Comparison of ENCODE assay signal across 22 cellular contexts in genomic region chr1:241747992-241748391, GRCh38.
"Had no signal": no experiment of that assay in that cellular context is flagged by ENCODE, and none has a peak within 500 bp of the region (broad histone marks: within the 10 kb centered on the region; RNA-seq: fewer than 3 reads in every experiment).

No MANE protein-coding gene starts in this region.

- H3K27me3 Mint-ChIP-seq: activated CD4-positive, alpha-beta T cell treated with anti-CD3 and anti-CD28 coated beads, Interleukin-2, amount 10 ng/mL, durations not matched to agents 7 days and 5 days; activated CD8-positive, alpha-beta memory T cell treated with anti-CD3 and anti-CD28 coated beads, Interleukin-2, amount 10 ng/mL, durations not matched to agents 7 days and 5 days; activated naive CD8-positive, alpha-beta T cell treated with anti-CD3 and anti-CD28 coated beads, Interleukin-2, amount 50 U/mL, for 24 hours; brain; stimulated activated naive CD8-positive, alpha-beta T cell treated with anti-CD3 and anti-CD28 coated beads, Interleukin-15, Interleukin-2, amounts not matched to agents 100 ng/mL and 50 ng/mL, for 24 hours had no signal

- DNase-seq: activated CD4-positive, alpha-beta T cell treated with anti-CD3 and anti-CD28 coated beads, Interleukin-2, amount 10 ng/mL, durations not matched to agents 7 days and 5 days; activated CD8-positive, alpha-beta memory T cell treated with anti-CD3 and anti-CD28 coated beads, Interleukin-2, amount 10 ng/mL, durations not matched to agents 7 days and 5 days; activated CD8-positive, alpha-beta T cell treated with anti-CD3 and anti-CD28 coated beads for 36 hours; activated gamma-delta T cell; activated naive CD4-positive, alpha-beta T cell treated with anti-CD3 and anti-CD28 coated beads, Interleukin-2, amount 50 U/mL, for 16 hours; activated naive CD8-positive, alpha-beta T cell treated with anti-CD3 and anti-CD28 coated beads, Interleukin-2, amount 50 U/mL, for 24 hours; anterior cingulate cortex; caudate nucleus; effector CD8-positive, alpha-beta T cell; foreskin keratinocyte; left ventricle myocardium superior; mammary epithelial cell; posterior cingulate gyrus; retina; substantia nigra; T-helper 2 cell; thyroid gland had no signal

- H3K36me3 ChIP-seq: thyroid gland had no signal

- H3K9me3 Mint-ChIP-seq: activated CD4-positive, alpha-beta T cell treated with anti-CD3 and anti-CD28 coated beads, Interleukin-2, amount 10 ng/mL, durations not matched to agents 7 days and 5 days; activated CD8-positive, alpha-beta T cell treated with anti-CD3 and anti-CD28 coated beads for 36 hours; activated naive CD8-positive, alpha-beta T cell treated with anti-CD3 and anti-CD28 coated beads, Interleukin-2, amount 50 U/mL, for 24 hours; activated T-helper 1 cell treated with anti-CD3 and anti-CD28 coated beads, Interleukin-12 subunit alpha, Interleukin-12 subunit beta, Interleukin-2, Interleukin-4 antibody, amounts not matched to agents 30 ng/mL and 10 ng/mL and 1 ng/mL, durations not matched to agents 14 hours and 24 hours and 36 hours; dendritic cell treated with granulocyte-macrophage colony-stimulating factor and Interleukin-4, amounts not matched to agents 40 ng/mL and 50 ng/mL, for 4 days; stimulated activated naive CD8-positive, alpha-beta T cell treated with anti-CD3 and anti-CD28 coated beads, Interleukin-15, Interleukin-2, amounts not matched to agents 100 ng/mL and 50 ng/mL, for 24 hours had no signal

- H3K4me3 ChIP-seq: thyroid gland had no signal

- H3K9me3 ChIP-seq: thyroid gland had no signal

- H3K4me3 Mint-ChIP-seq: activated CD4-positive, alpha-beta T cell treated with anti-CD3 and anti-CD28 coated beads, Interleukin-2, amount 10 ng/mL, durations not matched to agents 7 days and 5 days; activated CD8-positive, alpha-beta memory T cell treated with anti-CD3 and anti-CD28 coated beads, Interleukin-2, amount 10 ng/mL, durations not matched to agents 7 days and 5 days; activated CD8-positive, alpha-beta T cell treated with anti-CD3 and anti-CD28 coated beads for 36 hours; activated naive CD8-positive, alpha-beta T cell treated with anti-CD3 and anti-CD28 coated beads, Interleukin-2, amount 50 U/mL, for 24 hours; activated T-helper 1 cell treated with anti-CD3 and anti-CD28 coated beads, Interleukin-12 subunit alpha, Interleukin-12 subunit beta, Interleukin-2, Interleukin-4 antibody, amounts not matched to agents 30 ng/mL and 10 ng/mL and 1 ng/mL, durations not matched to agents 14 hours and 24 hours and 36 hours; brain; dendritic cell treated with granulocyte-macrophage colony-stimulating factor and Interleukin-4, amounts not matched to agents 40 ng/mL and 50 ng/mL, for 4 days; stimulated activated naive CD8-positive, alpha-beta T cell treated with anti-CD3 and anti-CD28 coated beads, Interleukin-15, Interleukin-2, amounts not matched to agents 100 ng/mL and 50 ng/mL, for 24 hours had no signal

- H3K27ac Mint-ChIP-seq: activated CD4-positive, alpha-beta T cell treated with anti-CD3 and anti-CD28 coated beads, Interleukin-2, amount 10 ng/mL, durations not matched to agents 7 days and 5 days; activated CD8-positive, alpha-beta memory T cell treated with anti-CD3 and anti-CD28 coated beads, Interleukin-2, amount 10 ng/mL, durations not matched to agents 7 days and 5 days; activated CD8-positive, alpha-beta T cell treated with anti-CD3 and anti-CD28 coated beads for 36 hours; activated naive CD8-positive, alpha-beta T cell treated with anti-CD3 and anti-CD28 coated beads, Interleukin-2, amount 50 U/mL, for 24 hours; activated T-helper 1 cell treated with anti-CD3 and anti-CD28 coated beads, Interleukin-12 subunit alpha, Interleukin-12 subunit beta, Interleukin-2, Interleukin-4 antibody, amounts not matched to agents 30 ng/mL and 10 ng/mL and 1 ng/mL, durations not matched to agents 14 hours and 24 hours and 36 hours; brain; dendritic cell treated with granulocyte-macrophage colony-stimulating factor and Interleukin-4, amounts not matched to agents 40 ng/mL and 50 ng/mL, for 4 days; stimulated activated naive CD8-positive, alpha-beta T cell treated with anti-CD3 and anti-CD28 coated beads, Interleukin-15, Interleukin-2, amounts not matched to agents 100 ng/mL and 50 ng/mL, for 24 hours had no signal

- H3K36me3 Mint-ChIP-seq: activated CD8-positive, alpha-beta memory T cell treated with anti-CD3 and anti-CD28 coated beads, Interleukin-2, amount 10 ng/mL, durations not matched to agents 7 days and 5 days; brain had no signal

- ATAC-seq: activated CD4-positive, CD25-positive, alpha-beta regulatory T cell treated with anti-CD3 and anti-CD28 coated beads, Interleukin-2, amount 50 U/mL, for 24 hours; activated CD8-positive, alpha-beta memory T cell treated with anti-CD3 and anti-CD28 coated beads, Interleukin-2, amount 10 ng/mL, durations not matched to agents 7 days and 5 days; activated CD8-positive, alpha-beta T cell treated with anti-CD3 and anti-CD28 coated beads for 36 hours; activated naive CD8-positive, alpha-beta T cell treated with anti-CD3 and anti-CD28 coated beads, Interleukin-2, amount 50 U/mL, for 24 hours; foreskin keratinocyte; left ventricle myocardium superior had no signal

- H3K4me1 ChIP-seq: thyroid gland had no signal

- H3K27ac ChIP-seq: foreskin keratinocyte, thyroid gland had no signal

- H3K27me3 ChIP-seq: foreskin keratinocyte, thyroid gland had no signal

- H3K4me1 Mint-ChIP-seq: activated CD4-positive, alpha-beta T cell treated with anti-CD3 and anti-CD28 coated beads, Interleukin-2, amount 10 ng/mL, durations not matched to agents 7 days and 5 days; activated CD8-positive, alpha-beta memory T cell treated with anti-CD3 and anti-CD28 coated beads, Interleukin-2, amount 10 ng/mL, durations not matched to agents 7 days and 5 days; activated naive CD8-positive, alpha-beta T cell treated with anti-CD3 and anti-CD28 coated beads, Interleukin-2, amount 50 U/mL, for 24 hours had no signal
